Comparison of ENCODE assay signal across 21 cellular contexts in the genomic region with DNA sequence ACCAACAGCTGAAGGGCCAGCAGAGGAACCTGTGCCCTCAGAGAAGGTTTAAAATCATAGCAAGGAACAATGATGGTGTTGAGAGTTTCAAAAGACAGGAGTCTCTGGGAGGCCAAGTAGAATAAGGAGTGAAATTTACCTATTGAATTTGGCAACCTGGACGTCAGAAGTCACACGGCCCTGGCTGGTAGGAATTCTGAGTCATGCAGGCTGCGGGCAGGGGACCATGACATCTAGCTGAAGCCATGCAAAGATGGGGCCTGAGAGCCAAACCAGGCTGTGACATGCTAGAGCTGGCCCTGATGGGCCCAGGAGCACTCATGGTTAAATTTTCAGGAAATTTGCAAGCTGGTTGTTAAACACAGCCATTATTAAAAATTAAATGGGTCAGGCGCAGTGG.
DNase-seq lines count a peak whose midpoint lies in the region; ATAC-seq, FAIRE-seq and TF ChIP-seq lines count a peak whose summit lies in the region.
"Had no signal": no experiment of that assay in that cellular context is flagged by ENCODE, and none has a peak within 500 bp of the region (broad histone marks: within the 10 kb centered on the region; RNA-seq: fewer than 3 reads in every experiment).

No MANE protein-coding gene starts in this region.

- DNase-seq in CD4-positive, alpha-beta T cell, result no peak
- DNase-seq in HK-2 (ENCODE audit: unreplicated experiment) (peak; percentile 50), K562 (ENCODE audit: extremely low read depth in 1 of 4, low spot score in 3 of 4) (no peak), posterior cingulate gyrus (no peak), COLO668 (lab: John Stamatoyannopoulos, UW; ENCODE audit: unreplicated experiment) (no peak), aorta (no peak)
- DNase-seq in naive thymus-derived CD8-positive, alpha-beta T cell, result no peak
- DNase-seq: activated CD8-positive, alpha-beta memory T cell treated with anti-CD3 and anti-CD28 coated beads, Interleukin-2, amount 10 ng/mL, durations not matched to agents 7 days and 5 days; foreskin keratinocyte; HFFc6; NCI-H1436 treated with DMSO at 0.1 percent for 48 hours; NCI-H748 treated with DMSO at 0.1 percent for 48 hours; occipital lobe; OCI-M1; stimulated activated CD4-positive, alpha-beta T cell treated with anti-CD3 and anti-CD28 coated beads, Interleukin-1b, Interleukin-23, amount 100 ng/mL, for 48 hours had no signal

- TF ChIP-seq EP300 in K562 (IDR thresholded peaks at IDR 0.05; ENCODE audit: low read length), result no peak

- CTCF ChIA-PET in CD4-positive, alpha-beta T cell (lab: Charles Lee), result interaction anchor here (1.7 to 2.3 kb wide), 2 partner anchors 115 to 134 kb away, joined by 5 to 6 read pairs; no protein-coding TSS in a partner anchor
- CTCF ChIA-PET in K562 (lab: Yijun Ruan, JAX; ENCODE audit: low intra/inter-chr PET ratio), result no interaction called here

- peak overlapping the region; percentile 9 to 65; a peak in 2 of 4 replicates for H3K9ac ChIP-seq in K562 (ENCODE audit: insufficient read depth in 1 of 2, low read depth in 2 of 2, low read length in 2 of 2)

- no peak overlapping the region for H3K27ac ChIP-seq in CD4-positive, alpha-beta T cell (ENCODE audit: low read depth, low read length)
- H3K27ac ChIP-seq in K562 (ENCODE audit: extremely low read depth, low read depth, low read length) (peak overlapping the region; percentile 62), aorta (ENCODE audit: low read depth in 1 of 2, low read length in 2 of 2) (no peak overlapping the region)
- H3K27ac ChIP-seq: foreskin keratinocyte had no signal

- no peak for ATAC-seq in CD4-positive, alpha-beta T cell (ENCODE audit: poor library complexity)
- ATAC-seq in K562 (no peak), HG02840 (IDR thresholded peaks at IDR 0.05; ENCODE audit: low FRiP score, unreplicated experiment) (no peak), aorta (ENCODE audit: low FRiP score) (no peak)
- ATAC-seq in naive thymus-derived CD8-positive, alpha-beta T cell, result no peak
- ATAC-seq: activated CD8-positive, alpha-beta memory T cell treated with anti-CD3 and anti-CD28 coated beads, Interleukin-2, amount 10 ng/mL, durations not matched to agents 7 days and 5 days; foreskin keratinocyte; left lobe of liver had no signal

- H3K79me2 ChIP-seq in K562 (ENCODE audit: control insufficient read depth, insufficient read depth, low read length), result no peaks in the 10 kb centered on the region

- no peaks in the 10 kb centered on the region for H3K9me1 ChIP-seq in K562 (ENCODE audit: control insufficient read depth, insufficient read depth, low read length)

- in situ Hi-C loops in K562 (cut with MboI), result loop anchor here (5.0 kb wide), 2 partner anchors 58 to 113 kb away; no protein-coding TSS in a partner anchor

- POLR2A ChIA-PET in CD4-positive, alpha-beta T cell (lab: Charles Lee), result interaction anchor here (0.7 to 1.3 kb wide), 3 partner anchors 10 to 134 kb away, joined by 3 read pairs; no protein-coding TSS in a partner anchor
- POLR2A ChIA-PET in K562 (lab: Yijun Ruan, JAX), result interaction anchor here (0.5 to 1.1 kb wide), 5 partner anchors 14 to 148 kb away, joined by 3 to 5 read pairs (median 3); no protein-coding TSS in a partner anchor
- POLR2A ChIA-PET in naive thymus-derived CD8-positive, alpha-beta T cell (lab: Charles Lee), result interaction anchor here (0.9 to 1.9 kb wide), 3 partner anchors 22 to 66 kb away, joined by 3 to 4 read pairs (median 4); no protein-coding TSS in a partner anchor

- TF ChIP-seq CTCF in CD4-positive, alpha-beta T cell (IDR thresholded peaks at IDR 0.05), result no peak
- no peak for TF ChIP-seq CTCF in K562 (IDR thresholded peaks at IDR 0.05 in 2 of 3, conservative IDR thresholded peaks at IDR 0.05 in 1 of 3; ENCODE audit: insufficient read depth in 2 of 3, low read depth in 1 of 3, low read length in 3 of 3)

- intact Hi-C loops in CD4-positive, alpha-beta T cell (cut with DNase I, micrococcal nuclease), result loop anchor here (5.0 to 10.0 kb wide), 2 partner anchors 94 to 188 kb away; no protein-coding TSS in a partner anchor
- intact Hi-C loops in K562 (cut with micrococcal nuclease), result no loop called here
- intact Hi-C loops in posterior cingulate gyrus (cut with DNase I), result loop anchor here (5.0 kb wide), 1 partner anchor 313 kb away; no protein-coding TSS in a partner anchor
- intact Hi-C loops in aorta (cut with DNase I), result loop anchor here in 1 of 2 donors (5.0 kb wide), 2 partner anchors 63 to 113 kb away; a partner anchor contains a TSS

- H3K36me3 ChIP-seq in K562 (ENCODE audit: control insufficient read depth, insufficient read depth, low read length), result no peaks in the 10 kb centered on the region
- H3K36me3 ChIP-seq in aorta (ENCODE audit: control insufficient read depth in 1 of 2, insufficient read depth in 2 of 2, low read length in 1 of 2), result no peaks in the 10 kb centered on the region

- H3K4me1 Mint-ChIP-seq in CD4-positive, alpha-beta T cell (ENCODE audit: low read depth), result peaks cover 84% of the 10 kb centered on the region
- H3K4me1 Mint-ChIP-seq in naive thymus-derived CD8-positive, alpha-beta T cell, result peaks cover 59 to 96% (median 92%) of the 10 kb centered on the region in 4 donors

- no peaks in the 10 kb centered on the region for H4K20me1 ChIP-seq in K562 (replicated peaks; ENCODE audit: control insufficient read depth, insufficient read depth, low read length)

- TF ChIP-seq RAD21 in K562 (CRISPR knock-in tag; conservative IDR thresholded peaks at IDR 0.05 in 1 of 2, IDR thresholded peaks at IDR 0.05 in 1 of 2), result no peak

- H3K27me3 Mint-ChIP-seq in CD4-positive, alpha-beta T cell, result no peaks in the 10 kb centered on the region
- no peaks in the 10 kb centered on the region for H3K27me3 Mint-ChIP-seq in naive thymus-derived CD8-positive, alpha-beta T cell

- peak overlapping the region; percentile 46 for H3K27ac Mint-ChIP-seq in CD4-positive, alpha-beta T cell
- H3K27ac Mint-ChIP-seq in naive thymus-derived CD8-positive, alpha-beta T cell, result peak overlapping the region in 9 of 10 donors; percentile 44 to 99 (median 85)
- H3K27ac Mint-ChIP-seq: activated CD8-positive, alpha-beta memory T cell treated with anti-CD3 and anti-CD28 coated beads, Interleukin-2, amount 10 ng/mL, durations not matched to agents 7 days and 5 days; HFFc6 had no signal

- H3K4me1 ChIP-seq in K562 (replicated peaks in 1 of 2; ENCODE audit: control insufficient read depth in 2 of 2, insufficient read depth in 2 of 2, low read length in 2 of 2) (peaks cover 45 to 73% of the 10 kb centered on the region in 2 experiments), aorta (ENCODE audit: control insufficient read depth in 1 of 2, insufficient read depth in 2 of 2, low read length in 2 of 2) (peaks cover 3% of the 10 kb centered on the region in 2 donors)

- BruUV-seq in K562 (replicated peaks; lab: Mats Ljungman, UMichigan), result no TSS peak

- TF ChIP-seq POLR2A in K562 (conservative IDR thresholded peaks at IDR 0.05), result no peak

- no peaks in the 10 kb centered on the region for H3K27me3 ChIP-seq in CD4-positive, alpha-beta T cell (ENCODE audit: control insufficient read depth, insufficient read depth, low read length)
- H3K27me3 ChIP-seq in K562 (ENCODE audit: control insufficient read depth in 2 of 2, insufficient read depth in 2 of 2, low read length in 2 of 2), result no peaks in the 10 kb centered on the region
- H3K27me3 ChIP-seq in aorta (ENCODE audit: control insufficient read depth in 1 of 2, insufficient read depth in 2 of 2, low read length in 1 of 2), result no peaks in the 10 kb centered on the region
- H3K27me3 ChIP-seq: foreskin keratinocyte had no signal

- FAIRE-seq in K562 (lab: Jason Lieb, UNC), result no peak
- FAIRE-seq: endothelial cell of umbilical vein, GM12892, HTR-8/SVneo had no signal

- no peaks in the 10 kb centered on the region for H3K9me3 ChIP-seq in CD4-positive, alpha-beta T cell (ENCODE audit: control insufficient read depth, low read length)
- H3K9me3 ChIP-seq in K562 (replicated peaks; ENCODE audit: control insufficient read depth, insufficient read depth, low read depth, low read length), result no peaks in the 10 kb centered on the region
- no peaks in the 10 kb centered on the region for H3K9me3 ChIP-seq in aorta (ENCODE audit: control insufficient read depth, low read length)

- H2AFZ ChIP-seq in K562 (ENCODE audit: low read depth, low read length), result peak overlapping the region; percentile 90

- peak overlapping the region; percentile 20; the same call in 1 of the 2 replicates for H3K4me2 ChIP-seq in K562 (ENCODE audit: insufficient read depth, low read length)

- H3K4me3 ChIP-seq in K562, result no peak overlapping the region
- H3K4me3 ChIP-seq in aorta (ENCODE audit: low read length in 2 of 2), result no peak overlapping the region

- 69% methylated on average over 4 of the region's 4 CpGs for WGBS in K562 (ENCODE audit: insufficient coverage, low coverage, missing lambda C conversion rate)
- 64 to 72% methylated on average over 4 of the region's 4 CpGs for WGBS in aorta, 2 donors

- H3K4me3 Mint-ChIP-seq in CD4-positive, alpha-beta T cell, result no peak overlapping the region
- H3K4me3 Mint-ChIP-seq in naive thymus-derived CD8-positive, alpha-beta T cell, result peak overlapping the region in 2 of 10 donors; percentile 0 to 48
- H3K4me3 Mint-ChIP-seq: activated CD8-positive, alpha-beta memory T cell treated with anti-CD3 and anti-CD28 coated beads, Interleukin-2, amount 10 ng/mL, durations not matched to agents 7 days and 5 days; HFFc6; T-helper 1 cell treated with Interleukin-12 subunit alpha and Interleukin-12 subunit beta and Interleukin-4 antibody, amounts not matched to agents 30 μg/mL and 1 μg/mL, for 36 hours had no signal

- H3K36me3 Mint-ChIP-seq in CD4-positive, alpha-beta T cell (ENCODE audit: low read depth), result no peaks in the 10 kb centered on the region
- peaks cover 0 to 5% (median 0%) of the 10 kb centered on the region in 3 donors for H3K36me3 Mint-ChIP-seq in naive thymus-derived CD8-positive, alpha-beta T cell
- H3K36me3 Mint-ChIP-seq: activated CD8-positive, alpha-beta memory T cell treated with anti-CD3 and anti-CD28 coated beads, Interleukin-2, amount 10 ng/mL, durations not matched to agents 7 days and 5 days had no signal

- H3K9me3 Mint-ChIP-seq in CD4-positive, alpha-beta T cell, result no peaks in the 10 kb centered on the region
- peaks cover 0 to 6% (median 0%) of the 10 kb centered on the region in 9 donors for H3K9me3 Mint-ChIP-seq in naive thymus-derived CD8-positive, alpha-beta T cell
- H3K9me3 Mint-ChIP-seq: HFFc6; T-helper 1 cell treated with Interleukin-12 subunit alpha and Interleukin-12 subunit beta and Interleukin-4 antibody, amounts not matched to agents 30 μg/mL and 1 μg/mL, for 36 hours had no signal

TF ChIP-seq in K562, 482 proteins besides CTCF, POLR2A, EP300 and RAD21 (continues in another document):
- TF ChIP-seq HMG20B (CRISPR knock-in tag; IDR thresholded peaks at IDR 0.05), result no peak
- TF ChIP-seq XRCC5 (IDR thresholded peaks at IDR 0.05; ENCODE audit: low read depth, low read length), result no peak
- TF ChIP-seq ZNF12 (CRISPR knock-in tag; IDR thresholded peaks at IDR 0.05), result no peak
- TF ChIP-seq CCAR2 (IDR thresholded peaks at IDR 0.05; ENCODE audit: low read depth, low read length), result no peak
